In the genomic region with DNA sequence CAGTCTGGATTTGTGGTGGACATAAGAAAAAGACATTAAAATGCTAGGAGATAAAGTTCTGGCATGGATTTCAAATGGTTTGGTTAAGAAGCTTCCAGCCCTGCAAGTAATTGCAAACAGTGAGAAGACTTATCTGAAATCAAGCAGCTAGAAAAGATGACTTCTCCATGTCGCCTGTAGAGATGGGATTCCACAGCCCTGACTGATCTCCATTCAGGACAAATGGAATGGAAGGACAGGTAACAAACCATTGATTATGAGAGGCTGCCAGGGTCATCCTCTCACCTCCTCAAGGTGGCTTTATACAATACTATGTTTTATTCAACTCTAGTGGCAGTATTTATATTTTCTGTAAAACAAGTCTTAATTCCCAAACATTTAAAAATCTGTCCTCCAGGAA, we compare ENCODE assay signal across 1 cellular context.
TF ChIP-seq lines count a peak whose summit lies in the region.

No MANE protein-coding gene starts in this region.

TF ChIP-seq in liver, 16 proteins besides CTCF, POLR2A, EP300 and RAD21 (continued from another document):
- TF ChIP-seq, protein P1, sequence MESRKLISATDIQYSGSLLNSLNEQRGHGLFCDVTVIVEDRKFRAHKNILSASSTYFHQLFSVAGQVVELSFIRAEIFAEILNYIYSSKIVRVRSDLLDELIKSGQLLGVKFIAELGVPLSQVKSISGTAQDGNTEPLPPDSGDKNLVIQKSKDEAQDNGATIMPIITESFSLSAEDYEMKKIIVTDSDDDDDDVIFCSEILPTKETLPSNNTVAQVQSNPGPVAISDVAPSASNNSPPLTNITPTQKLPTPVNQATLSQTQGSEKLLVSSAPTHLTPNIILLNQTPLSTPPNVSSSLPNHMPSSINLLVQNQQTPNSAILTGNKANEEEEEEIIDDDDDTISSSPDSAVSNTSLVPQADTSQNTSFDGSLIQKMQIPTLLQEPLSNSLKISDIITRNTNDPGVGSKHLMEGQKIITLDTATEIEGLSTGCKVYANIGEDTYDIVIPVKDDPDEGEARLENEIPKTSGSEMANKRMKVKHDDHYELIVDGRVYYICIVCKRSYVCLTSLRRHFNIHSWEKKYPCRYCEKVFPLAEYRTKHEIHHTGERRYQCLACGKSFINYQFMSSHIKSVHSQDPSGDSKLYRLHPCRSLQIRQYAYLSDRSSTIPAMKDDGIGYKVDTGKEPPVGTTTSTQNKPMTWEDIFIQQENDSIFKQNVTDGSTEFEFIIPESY (IDR thresholded peaks at IDR 0.05): no peak
- no peak for TF ChIP-seq HNF4G (IDR thresholded peaks at IDR 0.05)
- no peak for TF ChIP-seq TAF1 (conservative IDR thresholded peaks at IDR 0.05)
- TF ChIP-seq REST (IDR thresholded peaks at IDR 0.05): no peak
- TF ChIP-seq, protein P2, sequence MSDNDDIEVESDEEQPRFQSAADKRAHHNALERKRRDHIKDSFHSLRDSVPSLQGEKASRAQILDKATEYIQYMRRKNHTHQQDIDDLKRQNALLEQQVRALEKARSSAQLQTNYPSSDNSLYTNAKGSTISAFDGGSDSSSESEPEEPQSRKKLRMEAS (IDR thresholded peaks at IDR 0.05): no peak
- TF ChIP-seq YY1 (IDR thresholded peaks at IDR 0.05): no peak
- no peak for TF ChIP-seq JUND (IDR thresholded peaks at IDR 0.05)
- no peak for TF ChIP-seq HNF4A (conservative IDR thresholded peaks at IDR 0.05)
- TF ChIP-seq, protein P3, sequence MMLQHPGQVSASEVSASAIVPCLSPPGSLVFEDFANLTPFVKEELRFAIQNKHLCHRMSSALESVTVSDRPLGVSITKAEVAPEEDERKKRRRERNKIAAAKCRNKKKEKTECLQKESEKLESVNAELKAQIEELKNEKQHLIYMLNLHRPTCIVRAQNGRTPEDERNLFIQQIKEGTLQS (IDR thresholded peaks at IDR 0.05): no peak
- no peak for TF ChIP-seq RXRA (IDR thresholded peaks at IDR 0.05)
- TF ChIP-seq NR2F2 (IDR thresholded peaks at IDR 0.05): no peak
- TF ChIP-seq FOXA1 (IDR thresholded peaks at IDR 0.05): no peak
